Comparison of ENCODE assay signal across 2 cellular contexts in genomic region chr9:137079401-137079787, GRCh38.
A peak's percentile ranks its signal among the peaks of the same experiment; 100 is the strongest.
TF ChIP-seq lines count a peak whose summit lies in the region.

No MANE protein-coding gene starts in this region.

TF ChIP-seq in GM23338, 12 proteins besides CTCF, POLR2A, EP300 and RAD21:
- TF ChIP-seq EZH2phosphoT487 (IDR thresholded peaks at IDR 0.05; ENCODE audit: unreplicated experiment) = no peak
- TF ChIP-seq ZNF114 (CRISPR knock-in tag; IDR thresholded peaks at IDR 0.05) = no peak
- TF ChIP-seq POLR2AphosphoS5 (IDR thresholded peaks at IDR 0.05; ENCODE audit: low read depth) = no peak
- TF ChIP-seq STAT1 (IDR thresholded peaks at IDR 0.05; ENCODE audit: unreplicated experiment) = no peak
- TF ChIP-seq JUNB (IDR thresholded peaks at IDR 0.05; ENCODE audit: unreplicated experiment) = no peak
- no peak for TF ChIP-seq NANOG (IDR thresholded peaks at IDR 0.05; ENCODE audit: borderline replicate concordance)
- no peak for TF ChIP-seq REST (IDR thresholded peaks at IDR 0.05; ENCODE audit: unreplicated experiment)
- TF ChIP-seq ZNF331 (CRISPR knock-in tag; IDR thresholded peaks at IDR 0.05; ENCODE audit: low read depth) = no peak
- no peak for TF ChIP-seq ZNF462 (CRISPR knock-in tag; IDR thresholded peaks at IDR 0.05)
- TF ChIP-seq ETS1 (IDR thresholded peaks at IDR 0.05) = no peak
- TF ChIP-seq EZH2 (IDR thresholded peaks at IDR 0.05; ENCODE audit: low read depth, unreplicated experiment) = no peak
- no peak for TF ChIP-seq CREB1 (CRISPR knock-in tag; IDR thresholded peaks at IDR 0.05; ENCODE audit: low read depth)

TF ChIP-seq in K562, 482 proteins besides CTCF, POLR2A, EP300 and RAD21:
- TF ChIP-seq HIVEP1 (CRISPR knock-in tag; IDR thresholded peaks at IDR 0.05) (no peak), STAG1 (CRISPR knock-in tag; IDR thresholded peaks at IDR 0.05; ENCODE audit: borderline replicate concordance) (0 out of 2 replicates have a peak, but pooled peaks have one; percentile 16)
